Comparison of ENCODE assay signal across 21 cellular contexts in genomic region chr10:27701971-27702537, GRCh38. TPM values are rescaled to one million over a fixed set of nuclear protein-coding genes. Genes with fewer than 3 reads are reported as not detected.
DNase-seq lines count a peak whose midpoint lies in the region; ATAC-seq and TF ChIP-seq lines count a peak whose summit lies in the region.
"Had no signal": no experiment of that assay in that cellular context is flagged by ENCODE, and none has a peak within 500 bp of the region (broad histone marks: within the 10 kb centered on the region; RNA-seq: fewer than 3 reads in every experiment).

No MANE protein-coding gene starts in this region.

- ATAC-seq in gastroesophageal sphincter (no peak), GM21723 (IDR thresholded peaks at IDR 0.05; ENCODE audit: unreplicated experiment) (no peak), GM18517 (IDR thresholded peaks at IDR 0.05; ENCODE audit: unreplicated experiment) (no peak), HG03159 (IDR thresholded peaks at IDR 0.05; ENCODE audit: unreplicated experiment) (no peak)
- ATAC-seq: K562, pancreas, right lobe of liver had no signal

- WGBS in gastroesophageal sphincter (ENCODE audit: low coverage in 1 of 2), 2 donors: 12 to 18% methylated on average over 2 to 3 of the region's 3 CpGs

- H3K27me3 Mint-ChIP-seq in neural progenitor cell (ENCODE audit: insufficient read depth, low read depth): no peaks in the 10 kb centered on the region

- peak overlapping the region; percentile 15 for H3K4me3 Mint-ChIP-seq in neural progenitor cell
- H3K4me3 Mint-ChIP-seq: activated CD4-positive, alpha-beta memory T cell treated with anti-CD3 and anti-CD28 coated beads, Interleukin-2, amount 10 ng/mL, durations not matched to agents 7 days and 5 days; central memory CD8-positive, alpha-beta T cell had no signal

- H3K36me3 Mint-ChIP-seq in neural progenitor cell: no peaks in the 10 kb centered on the region

- TF ChIP-seq EP300 in gastroesophageal sphincter (IDR thresholded peaks at IDR 0.05): no peak

- peak overlapping the region; percentile 83 for H3K27ac Mint-ChIP-seq in neural progenitor cell
- H3K27ac Mint-ChIP-seq: activated CD4-positive, alpha-beta memory T cell treated with anti-CD3 and anti-CD28 coated beads, Interleukin-2, amount 10 ng/mL, durations not matched to agents 7 days and 5 days had no signal

- H3K27ac ChIP-seq in gastroesophageal sphincter: peak overlapping the region; percentile 59 to 73 (median 69)
- H3K27ac ChIP-seq in neural progenitor cell: no peak overlapping the region
- no peak overlapping the region for H3K27ac ChIP-seq in uterus
- H3K27ac ChIP-seq: esophagus squamous epithelium, pancreas, right lobe of liver, SK-N-MC had no signal

- H3K36me3 ChIP-seq in NT2/D1 (ENCODE audit: insufficient read depth, insufficient read length, low read length): no peaks in the 10 kb centered on the region
- H3K36me3 ChIP-seq in gastroesophageal sphincter: no peaks in the 10 kb centered on the region
- no peaks in the 10 kb centered on the region for H3K36me3 ChIP-seq in neural progenitor cell
- H3K36me3 ChIP-seq in uterus: no peaks in the 10 kb centered on the region
- H3K36me3 ChIP-seq: esophagus squamous epithelium, pancreas, right lobe of liver had no signal

- H3F3A ChIP-seq in neural progenitor cell (ENCODE audit: low read depth): peaks cover 11% of the 10 kb centered on the region

- H3K4me1 Mint-ChIP-seq in neural progenitor cell: peaks cover 22% of the 10 kb centered on the region
- H3K4me1 Mint-ChIP-seq: activated CD4-positive, alpha-beta memory T cell treated with anti-CD3 and anti-CD28 coated beads, Interleukin-2, amount 10 ng/mL, durations not matched to agents 7 days and 5 days; central memory CD8-positive, alpha-beta T cell had no signal

- no peak for TF ChIP-seq CTCF in gastroesophageal sphincter (IDR thresholded peaks at IDR 0.05)
- TF ChIP-seq CTCF in neural progenitor cell (IDR thresholded peaks at IDR 0.05): no peak
- no peak for TF ChIP-seq CTCF in uterus (IDR thresholded peaks at IDR 0.05)

- peak overlapping the region; percentile 49 for H3K4me2 ChIP-seq in neural progenitor cell

- H3K27me3 ChIP-seq in NT2/D1 (ENCODE audit: insufficient read depth, insufficient read length): no peaks in the 10 kb centered on the region
- no peaks in the 10 kb centered on the region for H3K27me3 ChIP-seq in gastroesophageal sphincter
- no peaks in the 10 kb centered on the region for H3K27me3 ChIP-seq in neural progenitor cell
- H3K27me3 ChIP-seq in uterus: no peaks in the 10 kb centered on the region
- H3K27me3 ChIP-seq: esophagus squamous epithelium, pancreas, right lobe of liver had no signal

- no peak overlapping the region for H3K9ac ChIP-seq in NT2/D1 (ENCODE audit: insufficient read length, low read depth)
- no peak overlapping the region for H3K9ac ChIP-seq in neural progenitor cell

- TF ChIP-seq POLR2A in gastroesophageal sphincter (IDR thresholded peaks at IDR 0.05) (no peak), uterus (IDR thresholded peaks at IDR 0.05) (no peak)

- intact Hi-C loops in uterus (cut with DNase I; ENCODE audit: low total_unique reads): no loop called here

- no peaks in the 10 kb centered on the region for H3K9me3 ChIP-seq in NT2/D1 (ENCODE audit: insufficient read depth, low read length)
- H3K9me3 ChIP-seq in gastroesophageal sphincter: no peaks in the 10 kb centered on the region
- no peaks in the 10 kb centered on the region for H3K9me3 ChIP-seq in neural progenitor cell (ENCODE audit: low read depth)
- H3K9me3 ChIP-seq in uterus: no peaks in the 10 kb centered on the region
- H3K9me3 ChIP-seq: esophagus squamous epithelium, pancreas, right lobe of liver had no signal

- no peak overlapping the region for H3K4me3 ChIP-seq in NT2/D1 (ENCODE audit: insufficient read length, low read depth)
- H3K4me3 ChIP-seq in gastroesophageal sphincter: peak overlapping the region in 1 of 2 donors; percentile 13
- H3K4me3 ChIP-seq in neural progenitor cell: peak overlapping the region; percentile 1
- H3K4me3 ChIP-seq in uterus: no peak overlapping the region
- H3K4me3 ChIP-seq: esophagus squamous epithelium, K562, pancreas, right lobe of liver, SK-N-MC had no signal

- no peaks in the 10 kb centered on the region for H3K79me2 ChIP-seq in neural progenitor cell (ENCODE audit: low read depth)

- H3K4me1 ChIP-seq in NT2/D1 (ENCODE audit: insufficient read depth, insufficient read length) (no peaks in the 10 kb centered on the region), gastroesophageal sphincter (peaks cover 3 to 35% (median 9%) of the 10 kb centered on the region in 3 donors), neural progenitor cell (peaks cover 17% of the 10 kb centered on the region), uterus (no peaks in the 10 kb centered on the region)
- H3K4me1 ChIP-seq: pancreas, right lobe of liver had no signal

- DNase-seq in EH (ENCODE audit: low read depth) (peak; percentile 16), NT2/D1 (ENCODE audit: low read depth, low spot score) (peak; percentile 64), neural progenitor cell (ENCODE audit: low spot score) (peak; percentile 77), uterus (no peak)
- DNase-seq: activated CD4-positive, alpha-beta memory T cell treated with anti-CD3 and anti-CD28 coated beads, Interleukin-2, amount 10 ng/mL, durations not matched to agents 7 days and 5 days; activated naive CD4-positive, alpha-beta T cell; effector CD8-positive, alpha-beta T cell; esophagus squamous epithelium; NCI-H2029; NCI-H446; NK-92 treated with Interleukin-12 subunit alpha and Interleukin-12 subunit beta, amount 100 ng/mL, for 24 hours; pancreas; right lobe of liver; stimulated activated CD4-positive, alpha-beta T cell treated with anti-CD3 and anti-CD28 coated beads, Interleukin-15, amount 100 ng/mL, for 24 hours had no signal

- H3K9me3 Mint-ChIP-seq in neural progenitor cell: no peaks in the 10 kb centered on the region
- H3K9me3 Mint-ChIP-seq: activated CD4-positive, alpha-beta memory T cell treated with anti-CD3 and anti-CD28 coated beads, Interleukin-2, amount 10 ng/mL, durations not matched to agents 7 days and 5 days; central memory CD8-positive, alpha-beta T cell had no signal

- no peaks in the 10 kb centered on the region for H4K20me1 ChIP-seq in neural progenitor cell (ENCODE audit: low read depth)

- no peak overlapping the region for H2AFZ ChIP-seq in neural progenitor cell (replicated peaks)

RNA-seq across cellular contexts. Expression of gene MKX, which starts 43.6 kb away (rescaled TPM):
- 10 to 100 TPM in 3 of 4 donors, 1 to 10 TPM in 1; 2.3 to 39.5 (median 26.5) TPM for total RNA-seq in gastroesophageal sphincter
- 0.22 TPM in 1 of 2 replicates, not detected in the other for total RNA-seq in neural progenitor cell (ENCODE audit: low replicate concordance)
- total RNA-seq in uterus: 1 to 10 TPM; 4.4 to 7.6 (median 5.4) TPM

Comparison
In these comparisons a context has a peak if more than half of its experiments do, and no peak if none do; other contexts are left out.
1. DNase-seq: peak in EH (single experiment), NT2/D1 (single experiment) and neural progenitor cell (single experiment); none in uterus (0 of 2).
2. H3K27ac ChIP-seq: peak in gastroesophageal sphincter (4 of 4); none in neural progenitor cell (single experiment) and uterus (0 of 2).